In genomic region chr10:78047314-78047891, GRCh38 we compare ENCODE assay signal across 2 cellular contexts.
TF ChIP-seq lines count a peak whose summit lies in the region.

No MANE protein-coding gene starts in this region.

TF ChIP-seq in HEK293, 187 proteins besides CTCF, POLR2A, EP300 and RAD21 (continued from another document):
- TF ChIP-seq PRDM10 (tag by site-specific recombination; IDR thresholded peaks at IDR 0.05) = 0 out of 2 replicates have a peak, but pooled peaks have one; percentile 13
- TF ChIP-seq ZNF660 (tag by site-specific recombination; IDR thresholded peaks at IDR 0.05) = peak; percentile 70; the same call in 1 of the 2 replicates
- peak; percentile 32; the same call in 1 of the 2 replicates for TF ChIP-seq ZNF600 (tag by site-specific recombination; IDR thresholded peaks at IDR 0.05)
- no peak for TF ChIP-seq ZEB2 (tag by site-specific recombination; IDR thresholded peaks at IDR 0.05)
- TF ChIP-seq ZNF280D (tag by site-specific recombination; IDR thresholded peaks at IDR 0.05) = no peak
- TF ChIP-seq ZNF501 (tag by site-specific recombination; IDR thresholded peaks at IDR 0.05) = 0 out of 2 replicates have a peak, but pooled peaks have one; percentile 25
- TF ChIP-seq ZNF2 (tag by site-specific recombination; IDR thresholded peaks at IDR 0.05) = peak; percentile 81; the same call in 1 of the 2 replicates
- TF ChIP-seq SALL2 (tag by site-specific recombination; IDR thresholded peaks at IDR 0.05; ENCODE audit: borderline replicate concordance) = no peak
- TF ChIP-seq AEBP2 (tag by site-specific recombination; IDR thresholded peaks at IDR 0.05; ENCODE audit: borderline replicate concordance) = no peak
- no peak for TF ChIP-seq ZNF560 (tag by site-specific recombination; IDR thresholded peaks at IDR 0.05; ENCODE audit: borderline replicate concordance)
- TF ChIP-seq TCF7L2 (IDR thresholded peaks at IDR 0.05; ENCODE audit: borderline replicate concordance, low read depth, low read length) = peak; percentile 57
- TF ChIP-seq SP7 (tag by site-specific recombination; IDR thresholded peaks at IDR 0.05) = peak; percentile 34; the same call in 1 of the 2 replicates

TF ChIP-seq in K562, 482 proteins besides CTCF, POLR2A, EP300 and RAD21 (continued from another document and continues in another):
- TF ChIP-seq ATF4 (CRISPR knock-in tag; IDR thresholded peaks at IDR 0.05) = 0 out of 2 replicates have a peak, but pooled peaks have one; percentile 45
- TF ChIP-seq SMAD3 (CRISPR knock-in tag; conservative IDR thresholded peaks at IDR 0.05) = 0 out of 2 replicates have a peak, but pooled peaks have one; percentile 31
- TF ChIP-seq, protein P1, sequence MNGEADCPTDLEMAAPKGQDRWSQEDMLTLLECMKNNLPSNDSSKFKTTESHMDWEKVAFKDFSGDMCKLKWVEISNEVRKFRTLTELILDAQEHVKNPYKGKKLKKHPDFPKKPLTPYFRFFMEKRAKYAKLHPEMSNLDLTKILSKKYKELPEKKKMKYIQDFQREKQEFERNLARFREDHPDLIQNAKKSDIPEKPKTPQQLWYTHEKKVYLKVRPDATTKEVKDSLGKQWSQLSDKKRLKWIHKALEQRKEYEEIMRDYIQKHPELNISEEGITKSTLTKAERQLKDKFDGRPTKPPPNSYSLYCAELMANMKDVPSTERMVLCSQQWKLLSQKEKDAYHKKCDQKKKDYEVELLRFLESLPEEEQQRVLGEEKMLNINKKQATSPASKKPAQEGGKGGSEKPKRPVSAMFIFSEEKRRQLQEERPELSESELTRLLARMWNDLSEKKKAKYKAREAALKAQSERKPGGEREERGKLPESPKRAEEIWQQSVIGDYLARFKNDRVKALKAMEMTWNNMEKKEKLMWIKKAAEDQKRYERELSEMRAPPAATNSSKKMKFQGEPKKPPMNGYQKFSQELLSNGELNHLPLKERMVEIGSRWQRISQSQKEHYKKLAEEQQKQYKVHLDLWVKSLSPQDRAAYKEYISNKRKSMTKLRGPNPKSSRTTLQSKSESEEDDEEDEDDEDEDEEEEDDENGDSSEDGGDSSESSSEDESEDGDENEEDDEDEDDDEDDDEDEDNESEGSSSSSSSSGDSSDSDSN (IDR thresholded peaks at IDR 0.05; ENCODE audit: borderline replicate concordance in 1 of 2, low read depth in 2 of 2, low read length in 2 of 2) = no peak
- TF ChIP-seq POLR2H (tag; IDR thresholded peaks at IDR 0.05; ENCODE audit: low read depth) = no peak
- TF ChIP-seq XRCC3 (IDR thresholded peaks at IDR 0.05) = no peak
- no peak for TF ChIP-seq NFRKB (IDR thresholded peaks at IDR 0.05; ENCODE audit: low read depth)
- 0 out of 2 replicates have a peak, but pooled peaks have one; percentile 18 for TF ChIP-seq ELF4 (CRISPR knock-in tag; IDR thresholded peaks at IDR 0.05)
- peak; percentile 28; the same call in 1 of the 2 replicates for TF ChIP-seq GABPB1 (CRISPR knock-in tag; IDR thresholded peaks at IDR 0.05)
- TF ChIP-seq ZC3H11A (IDR thresholded peaks at IDR 0.05; ENCODE audit: low read depth, low read length) = no peak
- no peak for TF ChIP-seq NCOA2 (IDR thresholded peaks at IDR 0.05; ENCODE audit: partially characterized antibody in 2 of 2)
- TF ChIP-seq RBBP5 (IDR thresholded peaks at IDR 0.05; ENCODE audit: borderline replicate concordance, insufficient read depth, low read length, poor library complexity, severe bottlenecking) = no peak
- TF ChIP-seq XRCC4 (IDR thresholded peaks at IDR 0.05; ENCODE audit: extremely low read depth, insufficient read depth, insufficient read length) = no peak
- 0 out of 2 replicates have a peak, but pooled peaks have one; percentile 28 for TF ChIP-seq OTX1 (CRISPR knock-in tag; IDR thresholded peaks at IDR 0.05)
- no peak for TF ChIP-seq ZNF592 (IDR thresholded peaks at IDR 0.05)
- no peak for TF ChIP-seq EZH2 (IDR thresholded peaks at IDR 0.05; ENCODE audit: borderline replicate concordance, low read depth, low read length)
- no peak for TF ChIP-seq ZNF124 (CRISPR knock-in tag; IDR thresholded peaks at IDR 0.05)
- no peak for TF ChIP-seq SRSF9 (IDR thresholded peaks at IDR 0.05; ENCODE audit: borderline replicate concordance, low read depth, low read length)
- TF ChIP-seq PHF20 (IDR thresholded peaks at IDR 0.05; ENCODE audit: partially characterized antibody) = no peak
- no peak for TF ChIP-seq DNMT1 (IDR thresholded peaks at IDR 0.05)
- no peak for TF ChIP-seq ZNF316 (IDR thresholded peaks at IDR 0.05)
- TF ChIP-seq ZNF165 (CRISPR knock-in tag; IDR thresholded peaks at IDR 0.05; ENCODE audit: borderline replicate concordance) = no peak
- TF ChIP-seq POU5F1 (IDR thresholded peaks at IDR 0.05; ENCODE audit: borderline replicate concordance, low read depth, low read length, partially characterized antibody) = no peak
- TF ChIP-seq ZNF668 (CRISPR knock-in tag; IDR thresholded peaks at IDR 0.05) = no peak
- TF ChIP-seq ZC3H4 (CRISPR knock-in tag; IDR thresholded peaks at IDR 0.05; ENCODE audit: borderline replicate concordance) = no peak
- peak; percentile 57 for TF ChIP-seq JUND (IDR thresholded peaks at IDR 0.05; ENCODE audit: borderline replicate concordance, low read depth, low read length)
- peak; percentile 47; the same call in 1 of the 3 replicates for TF ChIP-seq JUND (tag; IDR thresholded peaks at IDR 0.05; ENCODE audit: borderline replicate concordance, low read depth, low read length)
- TF ChIP-seq SAFB2 (IDR thresholded peaks at IDR 0.05; ENCODE audit: borderline replicate concordance, low read depth, low read length, severe bottlenecking) = no peak
- TF ChIP-seq, protein P2, sequence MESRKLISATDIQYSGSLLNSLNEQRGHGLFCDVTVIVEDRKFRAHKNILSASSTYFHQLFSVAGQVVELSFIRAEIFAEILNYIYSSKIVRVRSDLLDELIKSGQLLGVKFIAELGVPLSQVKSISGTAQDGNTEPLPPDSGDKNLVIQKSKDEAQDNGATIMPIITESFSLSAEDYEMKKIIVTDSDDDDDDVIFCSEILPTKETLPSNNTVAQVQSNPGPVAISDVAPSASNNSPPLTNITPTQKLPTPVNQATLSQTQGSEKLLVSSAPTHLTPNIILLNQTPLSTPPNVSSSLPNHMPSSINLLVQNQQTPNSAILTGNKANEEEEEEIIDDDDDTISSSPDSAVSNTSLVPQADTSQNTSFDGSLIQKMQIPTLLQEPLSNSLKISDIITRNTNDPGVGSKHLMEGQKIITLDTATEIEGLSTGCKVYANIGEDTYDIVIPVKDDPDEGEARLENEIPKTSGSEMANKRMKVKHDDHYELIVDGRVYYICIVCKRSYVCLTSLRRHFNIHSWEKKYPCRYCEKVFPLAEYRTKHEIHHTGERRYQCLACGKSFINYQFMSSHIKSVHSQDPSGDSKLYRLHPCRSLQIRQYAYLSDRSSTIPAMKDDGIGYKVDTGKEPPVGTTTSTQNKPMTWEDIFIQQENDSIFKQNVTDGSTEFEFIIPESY (CRISPR knock-in tag; IDR thresholded peaks at IDR 0.05) = peak; percentile 94
- TF ChIP-seq TCFL5 (CRISPR knock-in tag; conservative IDR thresholded peaks at IDR 0.05) = no peak
- no peak for TF ChIP-seq NONO (IDR thresholded peaks at IDR 0.05; ENCODE audit: low read depth in 2 of 2, low read length in 1 of 2)
- no peak for TF ChIP-seq MTA2 (IDR thresholded peaks at IDR 0.05; ENCODE audit: low read depth)
- 0 out of 2 replicates have a peak, but pooled peaks have one; percentile 41 for TF ChIP-seq BMI1 (IDR thresholded peaks at IDR 0.05; ENCODE audit: low read length)
- no peak for TF ChIP-seq ZNF707 (CRISPR knock-in tag; conservative IDR thresholded peaks at IDR 0.05)
- peak in 1 of 2 experiments; percentile 48; a peak in 1 of 4 replicates for TF ChIP-seq ARNT (IDR thresholded peaks at IDR 0.05)
- no peak for TF ChIP-seq E2F5 (CRISPR knock-in tag; IDR thresholded peaks at IDR 0.05)
- no peak for TF ChIP-seq CEBPB (tag; IDR thresholded peaks at IDR 0.05)
- TF ChIP-seq CCAR2 (IDR thresholded peaks at IDR 0.05; ENCODE audit: low read depth, low read length) = no peak
- peak; percentile 37; the same call in 1 of the 2 replicates for TF ChIP-seq RB1 (IDR thresholded peaks at IDR 0.05; ENCODE audit: low read depth)
- no peak for TF ChIP-seq RUNX1 (IDR thresholded peaks at IDR 0.05; ENCODE audit: low read depth)
- no peak for TF ChIP-seq ZNF347 (CRISPR knock-in tag; IDR thresholded peaks at IDR 0.05; ENCODE audit: low read depth)
- TF ChIP-seq FOXK2 (conservative IDR thresholded peaks at IDR 0.05 in 1 of 2, IDR thresholded peaks at IDR 0.05 in 1 of 2; ENCODE audit: low read depth in 2 of 2) = 0 out of 4 replicates have a peak, but pooled peaks of 1 of the 2 experiments have one; percentile 26
- TF ChIP-seq HNRNPL (IDR thresholded peaks at IDR 0.05; ENCODE audit: low read depth, low read length) = no peak
- no peak for TF ChIP-seq POLR2AphosphoS5 (IDR thresholded peaks at IDR 0.05; ENCODE audit: control insufficient read depth, insufficient read depth, low read depth, low read length)
- TF ChIP-seq BHLHE40 (IDR thresholded peaks at IDR 0.05; ENCODE audit: low read length) = 0 out of 2 replicates have a peak, but pooled peaks have one; percentile 30
- TF ChIP-seq, protein P3, sequence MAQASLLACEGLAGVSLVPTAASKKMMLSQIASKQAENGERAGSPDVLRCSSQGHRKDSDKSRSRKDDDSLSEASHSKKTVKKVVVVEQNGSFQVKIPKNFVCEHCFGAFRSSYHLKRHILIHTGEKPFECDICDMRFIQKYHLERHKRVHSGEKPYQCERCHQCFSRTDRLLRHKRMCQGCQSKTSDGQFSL (CRISPR knock-in tag; IDR thresholded peaks at IDR 0.05) = no peak
- TF ChIP-seq, protein P3 (tag; IDR thresholded peaks at IDR 0.05) = no peak
- TF ChIP-seq, protein P4, sequence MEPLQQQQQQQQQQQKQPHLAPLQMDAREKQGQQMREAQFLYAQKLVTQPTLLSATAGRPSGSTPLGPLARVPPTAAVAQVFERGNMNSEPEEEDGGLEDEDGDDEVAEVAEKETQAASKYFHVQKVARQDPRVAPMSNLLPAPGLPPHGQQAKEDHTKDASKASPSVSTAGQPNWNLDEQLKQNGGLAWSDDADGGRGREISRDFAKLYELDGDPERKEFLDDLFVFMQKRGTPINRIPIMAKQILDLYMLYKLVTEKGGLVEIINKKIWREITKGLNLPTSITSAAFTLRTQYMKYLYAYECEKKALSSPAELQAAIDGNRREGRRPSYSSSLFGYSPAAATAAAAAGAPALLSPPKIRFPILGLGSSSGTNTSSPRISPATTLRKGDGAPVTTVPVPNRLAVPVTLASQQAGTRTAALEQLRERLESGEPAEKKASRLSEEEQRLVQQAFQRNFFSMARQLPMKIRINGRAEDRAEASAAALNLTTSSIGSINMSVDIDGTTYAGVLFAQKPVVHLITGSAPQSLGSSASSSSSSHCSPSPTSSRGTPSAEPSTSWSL (CRISPR knock-in tag; IDR thresholded peaks at IDR 0.05; ENCODE audit: borderline replicate concordance) = no peak
- TF ChIP-seq STAT5A (IDR thresholded peaks at IDR 0.05; ENCODE audit: borderline replicate concordance, low read length) = no peak
- TF ChIP-seq SMC3 (conservative IDR thresholded peaks at IDR 0.05; ENCODE audit: insufficient read depth, low read depth, low read length) = peak; percentile 90
- no peak for TF ChIP-seq ATF1 (CRISPR knock-in tag; IDR thresholded peaks at IDR 0.05)
- peak; percentile 58 for TF ChIP-seq ATF1 (tag; IDR thresholded peaks at IDR 0.05)
- peak; percentile 49; the same call in 1 of the 2 replicates for TF ChIP-seq CTBP1 (IDR thresholded peaks at IDR 0.05; ENCODE audit: borderline replicate concordance)
- no peak for TF ChIP-seq ZNF76 (CRISPR knock-in tag; IDR thresholded peaks at IDR 0.05; ENCODE audit: borderline replicate concordance)
- TF ChIP-seq HDAC1 (IDR thresholded peaks at IDR 0.05) = no peak
- 0 out of 2 replicates have a peak, but pooled peaks have one; percentile 22 for TF ChIP-seq ZBTB7A (IDR thresholded peaks at IDR 0.05; ENCODE audit: borderline replicate concordance, control insufficient read depth, low read depth, low read length)
